Comparison of ENCODE assay signal across 12 cellular contexts in genomic region chr17:16945513-16946201, GRCh38. TPM values are rescaled to one million over a fixed set of nuclear protein-coding genes. Genes with fewer than 3 reads are reported as not detected.
DNase-seq lines count a peak whose midpoint lies in the region; ATAC-seq and TF ChIP-seq lines count a peak whose summit lies in the region.
"Had no signal": no experiment of that assay in that cellular context is flagged by ENCODE, and none has a peak within 500 bp of the region (broad histone marks: within the 10 kb centered on the region; RNA-seq: fewer than 3 reads in every experiment).

No MANE protein-coding gene starts in this region.

- peaks cover 34 to 52% (median 42%) of the 10 kb centered on the region in 3 donors for H3K4me1 Mint-ChIP-seq in IgD-negative memory B cell
- H3K4me1 Mint-ChIP-seq in activated CD8-positive, alpha-beta T cell treated with anti-CD3 and anti-CD28 coated beads, Interleukin-2, amount 10 ng/mL, durations not matched to agents 7 days and 5 days (ENCODE audit: low read depth), result no peaks in the 10 kb centered on the region

- intact Hi-C loops in sigmoid colon (cut with DNase I), result no loop called here

- WGBS in sigmoid colon, 2 donors, result 65 to 72% methylated on average over 13 of the region's 13 CpGs

- no peak overlapping the region for H3K4me3 ChIP-seq in sigmoid colon
- H3K4me3 ChIP-seq: thoracic aorta had no signal

- no peak for TF ChIP-seq POLR2A in sigmoid colon (IDR thresholded peaks at IDR 0.05)

- H3K9me3 Mint-ChIP-seq in IgD-negative memory B cell, result peaks cover 0 to 4% (median 3%) of the 10 kb centered on the region in 3 donors
- peaks cover 9% of the 10 kb centered on the region for H3K9me3 Mint-ChIP-seq in activated CD8-positive, alpha-beta T cell treated with anti-CD3 and anti-CD28 coated beads, Interleukin-2, amount 10 ng/mL, durations not matched to agents 7 days and 5 days (ENCODE audit: insufficient read depth)

- no peak for TF ChIP-seq EP300 in sigmoid colon (IDR thresholded peaks at IDR 0.05)

- H3K27me3 ChIP-seq in sigmoid colon, result peaks cover 0 to 7% (median 0%) of the 10 kb centered on the region in 3 donors

- TF ChIP-seq CTCF in sigmoid colon (IDR thresholded peaks at IDR 0.05), result no peak

- H3K27me3 Mint-ChIP-seq in IgD-negative memory B cell, result peaks cover 1% of the 10 kb centered on the region
- H3K27me3 Mint-ChIP-seq in activated CD8-positive, alpha-beta T cell treated with anti-CD3 and anti-CD28 coated beads, Interleukin-2, amount 10 ng/mL, durations not matched to agents 7 days and 5 days (ENCODE audit: low read depth), result no peaks in the 10 kb centered on the region

- no peaks in the 10 kb centered on the region for H3K4me1 ChIP-seq in sigmoid colon

- POLR2A ChIA-PET in activated CD8-positive, alpha-beta T cell treated with anti-CD3 and anti-CD28 coated beads, Interleukin-2, amount 10 ng/mL, durations not matched to agents 7 days and 5 days (lab: Charles Lee), result no interaction called here

- DNase-seq in NCI-H748 (lab: John Stamatoyannopoulos, UW; ENCODE audit: unreplicated experiment) (peak; percentile 54), NCI-H748 treated with DMSO at 0.1 percent for 48 hours (lab: John Stamatoyannopoulos, UW) (no peak), dermis blood vessel endothelial cell (peak; percentile 12), sigmoid colon (peak; percentile 50)
- no peak for DNase-seq in activated CD8-positive, alpha-beta T cell treated with anti-CD3 and anti-CD28 coated beads, Interleukin-2, amount 10 ng/mL, durations not matched to agents 7 days and 5 days
- DNase-seq: NCI-H446 treated with DMSO at 0.1 percent for 48 hours, SW 1271 had no signal

- H3K36me3 Mint-ChIP-seq in IgD-negative memory B cell, result peaks cover 26% of the 10 kb centered on the region
- H3K36me3 Mint-ChIP-seq in activated CD8-positive, alpha-beta T cell treated with anti-CD3 and anti-CD28 coated beads, Interleukin-2, amount 10 ng/mL, durations not matched to agents 7 days and 5 days (ENCODE audit: low read depth), result peaks cover 3% of the 10 kb centered on the region

- ATAC-seq in GM21786 (IDR thresholded peaks at IDR 0.05; ENCODE audit: unreplicated experiment) (no peak), HG03159 (IDR thresholded peaks at IDR 0.05; ENCODE audit: unreplicated experiment) (no peak)
- no peak for ATAC-seq in activated CD8-positive, alpha-beta T cell treated with anti-CD3 and anti-CD28 coated beads, Interleukin-2, amount 10 ng/mL, durations not matched to agents 7 days and 5 days

- H3K9me3 ChIP-seq in sigmoid colon, result peaks cover 0 to 9% (median 3%) of the 10 kb centered on the region in 4 donors

- CTCF ChIA-PET in activated CD8-positive, alpha-beta T cell treated with anti-CD3 and anti-CD28 coated beads, Interleukin-2, amount 10 ng/mL, durations not matched to agents 7 days and 5 days (lab: Charles Lee), result no interaction called here

- no peaks in the 10 kb centered on the region for H3K36me3 ChIP-seq in sigmoid colon
- H3K36me3 ChIP-seq: thoracic aorta had no signal

- H3K4me3 Mint-ChIP-seq in IgD-negative memory B cell, result peak overlapping the region in 2 of 4 donors; percentile 74 to 84
- no peak overlapping the region for H3K4me3 Mint-ChIP-seq in activated CD8-positive, alpha-beta T cell treated with anti-CD3 and anti-CD28 coated beads, Interleukin-2, amount 10 ng/mL, durations not matched to agents 7 days and 5 days

- peak overlapping the region; percentile 36 to 93 (median 76) for H3K27ac Mint-ChIP-seq in IgD-negative memory B cell
- no peak overlapping the region for H3K27ac Mint-ChIP-seq in activated CD8-positive, alpha-beta T cell treated with anti-CD3 and anti-CD28 coated beads, Interleukin-2, amount 10 ng/mL, durations not matched to agents 7 days and 5 days

- H3K27ac ChIP-seq in sigmoid colon, result no peak overlapping the region
- H3K27ac ChIP-seq: thoracic aorta had no signal

RNA-seq across cellular contexts. Expression of gene TNFRSF13B, which starts 26.3 kb away (rescaled TPM):
- polyA plus RNA-seq in IgD-negative memory B cell (224 TPM), sigmoid colon (10 to 100 TPM in 1 of 3 donors, not detected in 2; 15.2 TPM)
- total RNA-seq in dermis blood vessel endothelial cell (not detected in 2 replicates), sigmoid colon (not detected)
- not detected for total RNA-seq in activated CD8-positive, alpha-beta T cell treated with anti-CD3 and anti-CD28 coated beads, Interleukin-2, amount 10 ng/mL, durations not matched to agents 7 days and 5 days
- total RNA-seq: renal cortical epithelial cell, thoracic aorta had no signal

Comparison
In these comparisons a context has a peak if more than half of its experiments do, and no peak if none do; other contexts are left out.
1. DNase-seq: peak in NCI-H748 (single experiment), dermis blood vessel endothelial cell (single experiment) and sigmoid colon (single experiment); none in NCI-H748 treated with DMSO at 0.1 percent for 48 hours (single experiment) and activated CD8-positive, alpha-beta T cell treated with anti-CD3 and anti-CD28 coated beads, Interleukin-2, amount 10 ng/mL, durations not matched to agents 7 days and 5 days (single experiment).